ENCODE assay signal across 8 cellular contexts in genomic region chr19:5154129-5154798, GRCh38.
A peak's percentile ranks its signal among the peaks of the same experiment; 100 is the strongest.
DNase-seq lines count a peak whose midpoint lies in the region; ATAC-seq and TF ChIP-seq lines count a peak whose summit lies in the region.

No MANE protein-coding gene starts in this region.

- CTCF ChIA-PET in activated CD8-positive, alpha-beta T cell treated with anti-CD3 and anti-CD28 coated beads, Interleukin-2, amount 10 ng/mL, durations not matched to agents 7 days and 5 days (lab: Charles Lee), result interaction anchor here (0.7 to 1.7 kb wide), 5 partner anchors 49 to 107 kb away, joined by 3 to 6 read pairs (median 4); no protein-coding TSS in a partner anchor

- H3K9me3 Mint-ChIP-seq in CD4-positive, CD25-positive, alpha-beta regulatory T cell, result peaks cover 0 to 8% (median 0%) of the 10 kb centered on the region in 7 donors
- H3K9me3 Mint-ChIP-seq in activated CD8-positive, alpha-beta T cell treated with anti-CD3 and anti-CD28 coated beads, Interleukin-2, amount 10 ng/mL, durations not matched to agents 7 days and 5 days (ENCODE audit: insufficient read depth), result no peaks in the 10 kb centered on the region
- H3K9me3 Mint-ChIP-seq in glutamatergic neuron (ENCODE audit: unreplicated experiment), result peaks cover 24% of the 10 kb centered on the region

- H3K36me3 ChIP-seq in CD4-positive, CD25-positive, alpha-beta regulatory T cell (ENCODE audit: control insufficient read depth, insufficient read depth, low read length), result no peaks in the 10 kb centered on the region

- DNase-seq in CD4-positive, CD25-positive, alpha-beta regulatory T cell, result peak in 2 of 3 donors; percentile 22 to 29
- DNase-seq in HUDEP-2 (lab: John Stamatoyannopoulos, UW; ENCODE audit: unreplicated experiment in 76 of 76) (peak in 47 of 76 experiments; percentile 12 to 73 (median 37)), glutamatergic neuron (peak; percentile 80), kidney glomerular epithelial cell (lab: John Stamatoyannopoulos, UW) (no peak)
- DNase-seq in activated CD8-positive, alpha-beta T cell treated with anti-CD3 and anti-CD28 coated beads, Interleukin-2, amount 10 ng/mL, durations not matched to agents 7 days and 5 days, result peak; percentile 62
- peak; percentile 31 to 37 for DNase-seq in stimulated activated CD4-positive, alpha-beta T cell treated with anti-CD3 and anti-CD28 coated beads, Interleukin-1b, Interleukin-23, amount 100 ng/mL, for 4 hours (ENCODE audit: low read depth in 2 of 2)

- no peaks in the 10 kb centered on the region for H3K4me1 ChIP-seq in CD4-positive, CD25-positive, alpha-beta regulatory T cell (ENCODE audit: control insufficient read depth, insufficient read depth, low read length, poor library complexity, severe bottlenecking)

- peaks cover 0 to 4% of the 10 kb centered on the region in 2 experiments for H3K9me3 ChIP-seq in CD4-positive, CD25-positive, alpha-beta regulatory T cell (ENCODE audit: control insufficient read depth in 2 of 2, low read length in 2 of 2)

- no peak overlapping the region for H3K4me3 ChIP-seq in CD4-positive, CD25-positive, alpha-beta regulatory T cell (ENCODE audit: low read depth, low read length)

- peak in 1 of 2 donors; percentile 25 for ATAC-seq in CD4-positive, CD25-positive, alpha-beta regulatory T cell (ENCODE audit: low read depth in 2 of 2)
- peak; percentile 68 for ATAC-seq in activated CD8-positive, alpha-beta T cell treated with anti-CD3 and anti-CD28 coated beads, Interleukin-2, amount 10 ng/mL, durations not matched to agents 7 days and 5 days
- no peak for ATAC-seq in HG03469 (IDR thresholded peaks at IDR 0.05; ENCODE audit: unreplicated experiment)
- no peak for ATAC-seq in GM21576 (IDR thresholded peaks at IDR 0.05; ENCODE audit: unreplicated experiment)

- no peak overlapping the region for H3K27ac ChIP-seq in CD4-positive, CD25-positive, alpha-beta regulatory T cell (ENCODE audit: insufficient read depth, low read length, poor library complexity, severe bottlenecking)

- peak overlapping the region in 1 of 3 donors; percentile 36 for H3K27ac Mint-ChIP-seq in CD4-positive, CD25-positive, alpha-beta regulatory T cell
- H3K27ac Mint-ChIP-seq in activated CD8-positive, alpha-beta T cell treated with anti-CD3 and anti-CD28 coated beads, Interleukin-2, amount 10 ng/mL, durations not matched to agents 7 days and 5 days, result no peak overlapping the region
- peak overlapping the region; percentile 89 for H3K27ac Mint-ChIP-seq in glutamatergic neuron (ENCODE audit: unreplicated experiment)

- peaks cover 6% of the 10 kb centered on the region for H3K36me3 Mint-ChIP-seq in CD4-positive, CD25-positive, alpha-beta regulatory T cell
- H3K36me3 Mint-ChIP-seq in activated CD8-positive, alpha-beta T cell treated with anti-CD3 and anti-CD28 coated beads, Interleukin-2, amount 10 ng/mL, durations not matched to agents 7 days and 5 days (ENCODE audit: low read depth), result peaks cover 7% of the 10 kb centered on the region
- peaks cover under 1% of the 10 kb centered on the region for H3K36me3 Mint-ChIP-seq in glutamatergic neuron (ENCODE audit: unreplicated experiment)

- H3K4me3 Mint-ChIP-seq in CD4-positive, CD25-positive, alpha-beta regulatory T cell, result no peak overlapping the region
- H3K4me3 Mint-ChIP-seq in activated CD8-positive, alpha-beta T cell treated with anti-CD3 and anti-CD28 coated beads, Interleukin-2, amount 10 ng/mL, durations not matched to agents 7 days and 5 days, result no peak overlapping the region
- H3K4me3 Mint-ChIP-seq in glutamatergic neuron (ENCODE audit: unreplicated experiment), result no peak overlapping the region

- H3K4me1 Mint-ChIP-seq in CD4-positive, CD25-positive, alpha-beta regulatory T cell, result peaks cover 0 to 4% (median 0%) of the 10 kb centered on the region in 4 donors
- H3K4me1 Mint-ChIP-seq in activated CD8-positive, alpha-beta T cell treated with anti-CD3 and anti-CD28 coated beads, Interleukin-2, amount 10 ng/mL, durations not matched to agents 7 days and 5 days (ENCODE audit: low read depth), result no peaks in the 10 kb centered on the region
- peaks cover 24% of the 10 kb centered on the region for H3K4me1 Mint-ChIP-seq in glutamatergic neuron (ENCODE audit: low read depth, unreplicated experiment)

- POLR2A ChIA-PET in activated CD8-positive, alpha-beta T cell treated with anti-CD3 and anti-CD28 coated beads, Interleukin-2, amount 10 ng/mL, durations not matched to agents 7 days and 5 days (lab: Charles Lee), result no interaction called here

- H3K27me3 Mint-ChIP-seq in CD4-positive, CD25-positive, alpha-beta regulatory T cell, result no peaks in the 10 kb centered on the region
- H3K27me3 Mint-ChIP-seq in activated CD8-positive, alpha-beta T cell treated with anti-CD3 and anti-CD28 coated beads, Interleukin-2, amount 10 ng/mL, durations not matched to agents 7 days and 5 days (ENCODE audit: low read depth), result no peaks in the 10 kb centered on the region
- peaks cover 28% of the 10 kb centered on the region for H3K27me3 Mint-ChIP-seq in glutamatergic neuron (ENCODE audit: unreplicated experiment)

- H3K27me3 ChIP-seq in CD4-positive, CD25-positive, alpha-beta regulatory T cell (ENCODE audit: control insufficient read depth, insufficient read depth, low read length), result no peaks in the 10 kb centered on the region

- TF ChIP-seq CTCF in glutamatergic neuron (IDR thresholded peaks at IDR 0.05; ENCODE audit: partially characterized antibody, unreplicated experiment), result peak; percentile 48
